13 cellular contexts compared by ENCODE assay signal in the genomic region with DNA sequence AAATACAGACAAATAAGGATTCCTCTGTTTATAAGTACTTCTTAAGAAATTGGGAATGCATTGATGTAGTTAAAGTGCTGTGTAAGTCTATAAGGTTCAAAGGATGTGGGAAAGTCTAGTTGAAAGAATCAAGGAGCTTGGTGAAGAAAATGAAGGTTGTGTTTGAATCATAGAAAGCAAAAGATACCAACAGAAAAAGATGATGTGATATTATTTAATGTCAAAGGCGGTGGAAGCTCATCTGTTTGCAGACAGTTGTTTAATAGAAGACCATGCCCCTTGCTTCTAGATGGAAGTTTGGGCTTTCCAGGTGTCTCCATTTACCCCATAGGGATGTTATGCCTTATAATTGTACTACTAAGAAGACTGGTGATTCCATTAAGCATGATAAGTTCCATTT.
A peak's percentile ranks its signal among the peaks of the same experiment; 100 is the strongest.
DNase-seq lines count a peak whose midpoint lies in the region; ATAC-seq, FAIRE-seq and TF ChIP-seq lines count a peak whose summit lies in the region.
"Had no signal": no experiment of that assay in that cellular context is flagged by ENCODE, and none has a peak within 500 bp of the region (broad histone marks: within the 10 kb centered on the region; RNA-seq: fewer than 3 reads in every experiment).

No MANE protein-coding gene starts in this region.

- H3K36me3 Mint-ChIP-seq in activated naive CD4-positive, alpha-beta T cell treated with anti-CD3 and anti-CD28 coated beads, Interleukin-2, amount 50 U/mL, for 24 hours: peaks cover 25% of the 10 kb centered on the region
- peaks cover 26% of the 10 kb centered on the region for H3K36me3 Mint-ChIP-seq in activated naive CD4-positive, alpha-beta T cell treated with anti-CD3 and anti-CD28 coated beads for 36 hours (ENCODE audit: low read depth)

- CTCF ChIA-PET in activated naive CD4-positive, alpha-beta T cell treated with anti-CD3 and anti-CD28 coated beads for 36 hours (lab: Charles Lee): no interaction called here
- CTCF ChIA-PET in K562 (lab: Yijun Ruan, JAX; ENCODE audit: low intra/inter-chr PET ratio): no interaction called here

- peaks cover 4% of the 10 kb centered on the region for H3K36me3 ChIP-seq in GM23248 (ENCODE audit: low read depth)
- H3K36me3 ChIP-seq in K562 (ENCODE audit: control insufficient read depth, insufficient read depth, low read length): no peaks in the 10 kb centered on the region
- no peaks in the 10 kb centered on the region for H3K36me3 ChIP-seq in smooth muscle cell (ENCODE audit: low read depth)

- POLR2A ChIA-PET in K562 (lab: Yijun Ruan, JAX): interaction anchor here (0.9 kb wide), 1 partner anchor 860 kb away, joined by 4 read pairs; no protein-coding TSS in a partner anchor

- H3K27me3 Mint-ChIP-seq in activated naive CD4-positive, alpha-beta T cell treated with anti-CD3 and anti-CD28 coated beads, Interleukin-2, amount 50 U/mL, for 24 hours: no peaks in the 10 kb centered on the region
- H3K27me3 Mint-ChIP-seq in activated naive CD4-positive, alpha-beta T cell treated with anti-CD3 and anti-CD28 coated beads for 36 hours (ENCODE audit: low read depth): no peaks in the 10 kb centered on the region

- no peak overlapping the region for H3K4me3 Mint-ChIP-seq in activated naive CD4-positive, alpha-beta T cell treated with anti-CD3 and anti-CD28 coated beads, Interleukin-2, amount 50 U/mL, for 24 hours
- no peak overlapping the region for H3K4me3 Mint-ChIP-seq in activated naive CD4-positive, alpha-beta T cell treated with anti-CD3 and anti-CD28 coated beads for 36 hours
- H3K4me3 Mint-ChIP-seq: CD8-positive, alpha-beta memory T cell had no signal

- H4K20me1 ChIP-seq in GM23248 (ENCODE audit: insufficient read depth) (no peaks in the 10 kb centered on the region), K562 (replicated peaks; ENCODE audit: control insufficient read depth, insufficient read depth, low read length) (no peaks in the 10 kb centered on the region), smooth muscle cell (ENCODE audit: low read depth) (no peaks in the 10 kb centered on the region)
- H4K20me1 ChIP-seq: BLaER1 had no signal

- H3K27ac ChIP-seq in GM23248 (peak overlapping the region; percentile 31), K562 (ENCODE audit: extremely low read depth, low read depth, low read length) (no peak overlapping the region), smooth muscle cell (ENCODE audit: low read depth) (peak overlapping the region; percentile 52)
- H3K27ac ChIP-seq: BLaER1 had no signal

- no peaks in the 10 kb centered on the region for H3K9me2 ChIP-seq in GM23248 (ENCODE audit: insufficient read depth)

- H3F3A ChIP-seq in GM23248 (ENCODE audit: insufficient read depth) (0 out of 2 replicates have a peak, but pooled peaks cover 5% of the 10 kb centered on the region), smooth muscle cell (ENCODE audit: low read depth) (no peaks in the 10 kb centered on the region)

- peaks cover 8% of the 10 kb centered on the region for H3K4me1 Mint-ChIP-seq in activated naive CD4-positive, alpha-beta T cell treated with anti-CD3 and anti-CD28 coated beads, Interleukin-2, amount 50 U/mL, for 24 hours
- H3K4me1 Mint-ChIP-seq in activated naive CD4-positive, alpha-beta T cell treated with anti-CD3 and anti-CD28 coated beads for 36 hours (ENCODE audit: low read depth): peaks cover 2% of the 10 kb centered on the region

- peak overlapping the region; percentile 42 for H3K27ac Mint-ChIP-seq in activated naive CD4-positive, alpha-beta T cell treated with anti-CD3 and anti-CD28 coated beads, Interleukin-2, amount 50 U/mL, for 24 hours
- no peak overlapping the region for H3K27ac Mint-ChIP-seq in activated naive CD4-positive, alpha-beta T cell treated with anti-CD3 and anti-CD28 coated beads for 36 hours

- no peak for TF ChIP-seq EP300 in K562 (IDR thresholded peaks at IDR 0.05; ENCODE audit: low read length)

- no peaks in the 10 kb centered on the region for H3K9me3 Mint-ChIP-seq in activated naive CD4-positive, alpha-beta T cell treated with anti-CD3 and anti-CD28 coated beads, Interleukin-2, amount 50 U/mL, for 24 hours
- no peaks in the 10 kb centered on the region for H3K9me3 Mint-ChIP-seq in activated naive CD4-positive, alpha-beta T cell treated with anti-CD3 and anti-CD28 coated beads for 36 hours
- H3K9me3 Mint-ChIP-seq: CD8-positive, alpha-beta memory T cell had no signal

- no peak for TF ChIP-seq RAD21 in K562 (CRISPR knock-in tag; conservative IDR thresholded peaks at IDR 0.05 in 1 of 2, IDR thresholded peaks at IDR 0.05 in 1 of 2)

- FAIRE-seq in K562 (lab: Jason Lieb, UNC): no peak

- no peak for TF ChIP-seq CTCF in K562 (IDR thresholded peaks at IDR 0.05 in 2 of 3, conservative IDR thresholded peaks at IDR 0.05 in 1 of 3; ENCODE audit: insufficient read depth in 2 of 3, low read depth in 1 of 3, low read length in 3 of 3)
- no peak for TF ChIP-seq CTCF in smooth muscle cell (IDR thresholded peaks at IDR 0.05; ENCODE audit: borderline replicate concordance, insufficient read depth, poor library complexity, severe bottlenecking)

- H3K9me1 ChIP-seq in K562 (ENCODE audit: control insufficient read depth, insufficient read depth, low read length): no peaks in the 10 kb centered on the region

- TF ChIP-seq POLR2A in K562 (conservative IDR thresholded peaks at IDR 0.05): no peak

- no peak overlapping the region for H2AFZ ChIP-seq in GM23248
- H2AFZ ChIP-seq in K562 (ENCODE audit: low read depth, low read length): no peak overlapping the region
- H2AFZ ChIP-seq in smooth muscle cell (ENCODE audit: low read depth): no peak overlapping the region

- BruUV-seq in K562 (replicated peaks; lab: Mats Ljungman, UMichigan): no TSS peak

- H3K9me3 ChIP-seq in GM23248 (ENCODE audit: low read depth) (no peaks in the 10 kb centered on the region), K562 (replicated peaks; ENCODE audit: control insufficient read depth, insufficient read depth, low read depth, low read length) (no peaks in the 10 kb centered on the region), smooth muscle cell (replicated peaks; ENCODE audit: low read depth) (no peaks in the 10 kb centered on the region)
- H3K9me3 ChIP-seq: BLaER1 had no signal

- DNase-seq in activated naive CD4-positive, alpha-beta T cell treated with anti-CD3 and anti-CD28 coated beads for 36 hours: no peak
- DNase-seq in GM23248 (no peak), K562 (ENCODE audit: extremely low read depth in 1 of 4, low spot score in 3 of 4) (no peak), smooth muscle cell (lab: John Stamatoyannopoulos, UW; ENCODE audit: unreplicated experiment) (no peak), EL (no peak), HuH-7 (ENCODE audit: low spot score) (no peak)
- DNase-seq: 8988T; AML-193; CD8-positive, alpha-beta memory T cell; DMS53 had no signal

- WGBS in GM23248 (ENCODE audit: low coverage in 1 of 2, low lambda C conversion rate in 2 of 2, missing lambda C conversion rate in 2 of 2), 2 experiments: 93 to 95% methylated on average over 1 of the region's 1 CpG
- 50% methylated on average over 1 of the region's 1 CpG for WGBS in K562 (ENCODE audit: insufficient coverage, low coverage, missing lambda C conversion rate)
- 100% methylated on average over 1 of the region's 1 CpG for WGBS in smooth muscle cell (ENCODE audit: low lambda C conversion rate)

- H3K9ac ChIP-seq in GM23248: no peak overlapping the region
- no peak overlapping the region for H3K9ac ChIP-seq in K562 (ENCODE audit: insufficient read depth in 1 of 2, low read depth in 2 of 2, low read length in 2 of 2)
- no peak overlapping the region for H3K9ac ChIP-seq in smooth muscle cell (ENCODE audit: low read depth)
- H3K9ac ChIP-seq: BLaER1 had no signal

- H3K27me3 ChIP-seq in GM23248 (replicated peaks; ENCODE audit: insufficient read depth) (no peaks in the 10 kb centered on the region), K562 (ENCODE audit: control insufficient read depth in 2 of 2, insufficient read depth in 2 of 2, low read length in 2 of 2) (no peaks in the 10 kb centered on the region), smooth muscle cell (ENCODE audit: low read depth) (no peaks in the 10 kb centered on the region)
- H3K27me3 ChIP-seq: BLaER1 had no signal

- intact Hi-C loops in activated naive CD4-positive, alpha-beta T cell treated with anti-CD3 and anti-CD28 coated beads for 36 hours (cut with micrococcal nuclease): no loop called here
- intact Hi-C loops in K562 (cut with micrococcal nuclease): no loop called here

- in situ Hi-C loops in GM23248 (cut with MboI) (no loop called here), K562 (cut with MboI) (no loop called here)

- no peak overlapping the region for H3K4me3 ChIP-seq in GM23248
- H3K4me3 ChIP-seq in K562: no peak overlapping the region
- H3K4me3 ChIP-seq in smooth muscle cell: no peak overlapping the region
- H3K4me3 ChIP-seq: BLaER1 had no signal

- ATAC-seq in K562: no peak
- ATAC-seq: HCT116 had no signal

- H3K79me2 ChIP-seq in GM23248 (ENCODE audit: insufficient read depth) (0 out of 2 replicates have a peak, but pooled peaks cover 17% of the 10 kb centered on the region), K562 (ENCODE audit: control insufficient read depth, insufficient read depth, low read length) (no peaks in the 10 kb centered on the region), smooth muscle cell (ENCODE audit: low read depth) (no peaks in the 10 kb centered on the region)

- H3K4me1 ChIP-seq in GM23248 (ENCODE audit: insufficient read depth): peaks cover 9% of the 10 kb centered on the region
- no peaks in the 10 kb centered on the region; a peak in 2 of 5 replicates for H3K4me1 ChIP-seq in K562 (replicated peaks in 1 of 2; ENCODE audit: control insufficient read depth in 2 of 2, insufficient read depth in 2 of 2, low read length in 2 of 2)
- no peaks in the 10 kb centered on the region for H3K4me1 ChIP-seq in smooth muscle cell (ENCODE audit: low read depth)
- H3K4me1 ChIP-seq: BLaER1 had no signal

- no peak overlapping the region for H3K4me2 ChIP-seq in GM23248 (ENCODE audit: unreplicated experiment)
- no peak overlapping the region for H3K4me2 ChIP-seq in K562 (ENCODE audit: insufficient read depth, low read length)
- H3K4me2 ChIP-seq in smooth muscle cell: no peak overlapping the region
- H3K4me2 ChIP-seq: BLaER1 had no signal

TF ChIP-seq in K562, 482 proteins besides CTCF, POLR2A, EP300 and RAD21 (continues in another document):
- no peak for TF ChIP-seq ZNF274 (IDR thresholded peaks at IDR 0.05; ENCODE audit: borderline replicate concordance, low read depth, low read length)
- TF ChIP-seq TCF3 (CRISPR knock-in tag; IDR thresholded peaks at IDR 0.05): no peak
- no peak for TF ChIP-seq NFIC (IDR thresholded peaks at IDR 0.05)
- TF ChIP-seq CEBPG (CRISPR knock-in tag; IDR thresholded peaks at IDR 0.05): no peak
- TF ChIP-seq CEBPG (tag; conservative IDR thresholded peaks at IDR 0.05 in 1 of 2, IDR thresholded peaks at IDR 0.05 in 1 of 2): peak in 1 of 2 experiments; percentile 57; a peak in 1 of 4 replicates
- TF ChIP-seq ZKSCAN1 (IDR thresholded peaks at IDR 0.05; ENCODE audit: low read depth, low read length): no peak
- no peak for TF ChIP-seq MAFG (tag; conservative IDR thresholded peaks at IDR 0.05)
- no peak for TF ChIP-seq CBX5 (IDR thresholded peaks at IDR 0.05; ENCODE audit: borderline replicate concordance, low read depth)
- no peak for TF ChIP-seq TGIF2 (CRISPR knock-in tag; IDR thresholded peaks at IDR 0.05)
- TF ChIP-seq RBFOX2 (IDR thresholded peaks at IDR 0.05; ENCODE audit: low read depth, low read length): no peak
- TF ChIP-seq TEAD1 (CRISPR knock-in tag; IDR thresholded peaks at IDR 0.05): no peak
